Comparison of ENCODE assay signal across 8 cellular contexts in genomic region chrX:41558531-41558930, GRCh38.
DNase-seq lines count a peak whose midpoint lies in the region; ATAC-seq and TF ChIP-seq lines count a peak whose summit lies in the region.

No MANE protein-coding gene starts in this region.

- POLR2A ChIA-PET in HEK293 (lab: Yijun Ruan, JAX) = no interaction called here

- CTCF ChIA-PET in HEK293 (lab: Yijun Ruan, JAX) = interaction anchor here (0.6 to 1.8 kb wide), 15 partner anchors 10 to 632 kb away, joined by 3 to 26 read pairs (median 3); no protein-coding TSS in a partner anchor

- no peaks in the 10 kb centered on the region for H3K9me3 ChIP-seq in BLaER1 treated with 17β-estradiol and CSF1 and Interleukin-3, amounts not matched to agents 10 nM and 100 nM (replicated peaks in 1 of 11)
- H3K9me3 ChIP-seq in HEK293 (ENCODE audit: control insufficient read depth, insufficient read depth, low read depth, low read length) (no peaks in the 10 kb centered on the region), WERI-Rb-1 (ENCODE audit: severe bottlenecking) (no peaks in the 10 kb centered on the region)

- H3K4me3 ChIP-seq in BLaER1 treated with 17β-estradiol and CSF1 and Interleukin-3, amounts not matched to agents 10 nM and 100 nM = no peak overlapping the region
- H3K4me3 ChIP-seq in HEK293 (ENCODE audit: low read depth, low read length) = no peak overlapping the region
- H3K4me3 ChIP-seq in WERI-Rb-1 (ENCODE audit: low read depth, low read length) = no peak overlapping the region

- H3K27me3 ChIP-seq in BLaER1 treated with 17β-estradiol and CSF1 and Interleukin-3, amounts not matched to agents 10 nM and 100 nM = peaks cover 92 to 100% (median 99%) of the 10 kb centered on the region in 11 experiments
- no peaks in the 10 kb centered on the region for H3K27me3 ChIP-seq in WERI-Rb-1 (ENCODE audit: insufficient read depth, low read depth, severe bottlenecking)

- H4K20me1 ChIP-seq in BLaER1 treated with 17β-estradiol and CSF1 and Interleukin-3, amounts not matched to agents 10 nM and 100 nM = peaks cover 0 to 17% (median 0%) of the 10 kb centered on the region in 11 experiments; a peak in 4 of 22 replicates

- H3K9ac ChIP-seq in BLaER1 treated with 17β-estradiol and CSF1 and Interleukin-3, amounts not matched to agents 10 nM and 100 nM = peak overlapping the region in 6 of 11 experiments; percentile 4 to 57 (median 19); a peak in 3 of 22 replicates

- no peaks in the 10 kb centered on the region; a peak in 1 of 22 replicates for H3K36me3 ChIP-seq in BLaER1 treated with 17β-estradiol and CSF1 and Interleukin-3, amounts not matched to agents 10 nM and 100 nM
- H3K36me3 ChIP-seq in HEK293 (ENCODE audit: control insufficient read depth in 2 of 2, insufficient read depth in 1 of 2, low read length in 2 of 2) = no peaks in the 10 kb centered on the region
- no peaks in the 10 kb centered on the region for H3K36me3 ChIP-seq in WERI-Rb-1

- intact Hi-C loops in sciatic nerve (cut with DNase I) = no loop called here

- ATAC-seq in sciatic nerve (no peak), GM18873 (IDR thresholded peaks at IDR 0.05; ENCODE audit: low FRiP score, unreplicated experiment) (no peak), GM21737 (IDR thresholded peaks at IDR 0.05; ENCODE audit: unreplicated experiment) (no peak)

- TF ChIP-seq CTCF in HEK293 (tag by site-specific recombination; IDR thresholded peaks at IDR 0.05) = no peak
- TF ChIP-seq CTCF in WERI-Rb-1 (IDR thresholded peaks at IDR 0.05; ENCODE audit: low read depth, low read length) = 0 out of 2 replicates have a peak, but pooled peaks have one; percentile 1

- peak overlapping the region in 10 of 11 experiments; percentile 22 to 80 (median 67); a peak in 16 of 22 replicates for H3K27ac ChIP-seq in BLaER1 treated with 17β-estradiol and CSF1 and Interleukin-3, amounts not matched to agents 10 nM and 100 nM
- H3K27ac ChIP-seq in HEK293 (ENCODE audit: extremely low read depth, low read depth, low read length) (no peak overlapping the region), WERI-Rb-1 (no peak overlapping the region)

- DNase-seq in WERI-Rb-1 (no peak), left kidney (ENCODE audit: low read depth, low spot score) (peak; percentile 1), sciatic nerve (ENCODE audit: low spot score) (no peak), NCI-H510A treated with DMSO at 0.1 percent for 48 hours (lab: John Stamatoyannopoulos, UW) (no peak)

- peaks cover 5 to 58% (median 36%) of the 10 kb centered on the region in 10 experiments; a peak in 18 of 20 replicates for H3K4me1 ChIP-seq in BLaER1 treated with 17β-estradiol and CSF1 and Interleukin-3, amounts not matched to agents 10 nM and 100 nM
- H3K4me1 ChIP-seq in HEK293 (ENCODE audit: control insufficient read depth, insufficient read depth, low read length) = 0 out of 2 replicates have a peak, but pooled peaks cover 2% of the 10 kb centered on the region

- peak overlapping the region in 6 of 11 experiments; percentile 37 to 77 (median 60); a peak in 11 of 22 replicates for H3K4me2 ChIP-seq in BLaER1 treated with 17β-estradiol and CSF1 and Interleukin-3, amounts not matched to agents 10 nM and 100 nM

TF ChIP-seq in HEK293, 187 proteins besides CTCF, POLR2A, EP300 and RAD21:
- peak; percentile 59 for TF ChIP-seq ZNF654 (tag by site-specific recombination; IDR thresholded peaks at IDR 0.05; ENCODE audit: low read depth)
- no peak for TF ChIP-seq HOXC10 (CRISPR knock-in tag; IDR thresholded peaks at IDR 0.05)

Comparison
In these comparisons a context has a peak if more than half of its experiments do, and no peak if none do; other contexts are left out.
1. H3K27ac ChIP-seq: peak in BLaER1 treated with 17β-estradiol and CSF1 and Interleukin-3, amounts not matched to agents 10 nM and 100 nM (10 of 11); none in HEK293 (single experiment) and WERI-Rb-1 (single experiment).